ENCODE assay signal across 8 cellular contexts in the genomic region with DNA sequence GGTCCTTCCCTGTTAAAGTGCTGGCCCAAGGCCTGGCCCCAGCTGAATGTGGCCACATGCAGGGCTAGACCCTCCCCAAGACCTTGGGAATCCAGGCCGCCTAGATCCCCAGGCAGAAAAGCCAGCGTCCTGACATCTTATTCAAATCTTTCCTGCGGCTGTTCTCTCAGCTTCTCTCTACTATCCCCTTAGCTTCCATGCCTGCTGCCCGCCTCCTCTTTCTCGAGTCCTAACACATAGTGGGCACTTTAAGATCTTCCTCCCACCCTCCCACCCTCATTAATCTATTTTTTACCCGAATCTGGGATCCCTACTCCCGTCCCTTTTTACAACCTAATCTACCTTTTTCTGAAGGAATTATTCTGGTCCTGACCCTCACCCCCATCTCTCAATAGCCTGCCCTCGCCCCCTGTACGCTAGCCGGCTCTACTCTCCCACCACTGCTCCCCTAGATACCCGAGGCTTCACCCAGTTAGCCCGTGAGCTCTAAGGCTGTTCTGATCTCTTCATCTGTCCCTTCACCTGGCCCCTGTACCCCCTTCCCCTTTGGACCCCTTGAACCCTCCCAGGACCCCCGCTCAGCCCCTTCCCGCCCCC. TPM values are rescaled to one million over a fixed set of nuclear protein-coding genes. Genes with fewer than 3 reads are reported as not detected.
DNase-seq lines count a peak whose midpoint lies in the region; ATAC-seq and TF ChIP-seq lines count a peak whose summit lies in the region.

A gene with protein sequence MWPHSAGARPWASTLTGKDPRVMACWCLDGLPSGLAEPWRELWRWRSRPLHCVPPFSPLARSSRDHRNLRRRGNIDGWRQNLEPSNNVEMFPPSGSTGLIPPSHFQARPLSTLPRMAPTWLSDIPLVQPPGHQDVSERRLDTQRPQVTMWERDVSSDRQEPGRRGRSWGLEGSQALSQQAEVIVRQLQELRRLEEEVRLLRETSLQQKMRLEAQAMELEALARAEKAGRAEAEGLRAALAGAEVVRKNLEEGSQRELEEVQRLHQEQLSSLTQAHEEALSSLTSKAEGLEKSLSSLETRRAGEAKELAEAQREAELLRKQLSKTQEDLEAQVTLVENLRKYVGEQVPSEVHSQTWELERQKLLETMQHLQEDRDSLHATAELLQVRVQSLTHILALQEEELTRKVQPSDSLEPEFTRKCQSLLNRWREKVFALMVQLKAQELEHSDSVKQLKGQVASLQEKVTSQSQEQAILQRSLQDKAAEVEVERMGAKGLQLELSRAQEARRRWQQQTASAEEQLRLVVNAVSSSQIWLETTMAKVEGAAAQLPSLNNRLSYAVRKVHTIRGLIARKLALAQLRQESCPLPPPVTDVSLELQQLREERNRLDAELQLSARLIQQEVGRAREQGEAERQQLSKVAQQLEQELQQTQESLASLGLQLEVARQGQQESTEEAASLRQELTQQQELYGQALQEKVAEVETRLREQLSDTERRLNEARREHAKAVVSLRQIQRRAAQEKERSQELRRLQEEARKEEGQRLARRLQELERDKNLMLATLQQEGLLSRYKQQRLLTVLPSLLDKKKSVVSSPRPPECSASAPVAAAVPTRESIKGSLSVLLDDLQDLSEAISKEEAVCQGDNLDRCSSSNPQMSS (minus strand): TSS at position 260 of the 597 bp plus-strand sequence. CDS start 202 bp downstream, at position 58.

- peak within 1 kb of the TSS; percentile 77 to 87 (median 83) for H3K9ac ChIP-seq in BLaER1 treated with 17β-estradiol and CSF1 and Interleukin-3, amounts not matched to agents 10 nM and 100 nM

- peaks cover 0 to 3% (median 0%) of the 10 kb centered on the region in 5 experiments for H3K9me3 Mint-ChIP-seq in brain

- peak within 1 kb of the TSS; percentile 92 to 99 (median 95) for H3K4me2 ChIP-seq in BLaER1 treated with 17β-estradiol and CSF1 and Interleukin-3, amounts not matched to agents 10 nM and 100 nM

- TF ChIP-seq EP300 in suprapubic skin (IDR thresholded peaks at IDR 0.05) = no peak

- 5% methylated on average over 14 of the region's 14 CpGs for WGBS in suprapubic skin

- peak within 1 kb of the TSS; percentile 70 to 92 (median 86) for H3K4me3 ChIP-seq in BLaER1 treated with 17β-estradiol and CSF1 and Interleukin-3, amounts not matched to agents 10 nM and 100 nM
- peak within 1 kb of the TSS; percentile 80 for H3K4me3 ChIP-seq in suprapubic skin

- H4K20me1 ChIP-seq in BLaER1 treated with 17β-estradiol and CSF1 and Interleukin-3, amounts not matched to agents 10 nM and 100 nM = peaks cover 0 to 14% (median 0%) of the 10 kb centered on the region in 11 experiments; a peak in 3 of 22 replicates

- H3K27ac Mint-ChIP-seq in brain = peak within 1 kb of the TSS; percentile 8 to 96 (median 95)

- peaks cover 9% of the 10 kb centered on the region for H3K36me3 Mint-ChIP-seq in brain

- peak within 1 kb of the TSS; percentile 38 to 82 (median 71); a peak in 19 of 22 replicates for H3K27ac ChIP-seq in BLaER1 treated with 17β-estradiol and CSF1 and Interleukin-3, amounts not matched to agents 10 nM and 100 nM
- H3K27ac ChIP-seq in suprapubic skin = peak within 1 kb of the TSS; percentile 76

- H3K4me3 Mint-ChIP-seq in brain = peak within 1 kb of the TSS; percentile 86 to 98 (median 89)

- no peaks in the 10 kb centered on the region for H3K27me3 ChIP-seq in BLaER1 treated with 17β-estradiol and CSF1 and Interleukin-3, amounts not matched to agents 10 nM and 100 nM
- no peaks in the 10 kb centered on the region for H3K27me3 ChIP-seq in suprapubic skin

- DNase-seq in left kidney (ENCODE audit: low read depth, low spot score) = peak; percentile 16
- no peak for DNase-seq in suprapubic skin (ENCODE audit: low spot score in 2 of 2)
- DNase-seq in stimulated activated CD4-positive, alpha-beta T cell treated with anti-CD3 and anti-CD28 coated beads, Interleukin-4, amount 100 ng/mL, for 24 hours = no peak

- no peak for TF ChIP-seq POLR2A in suprapubic skin (IDR thresholded peaks at IDR 0.05)

- TF ChIP-seq CTCF in brain (conservative IDR thresholded peaks at IDR 0.05) = no peak
- TF ChIP-seq CTCF in suprapubic skin (IDR thresholded peaks at IDR 0.05) = no peak

- ATAC-seq in HG03159 (IDR thresholded peaks at IDR 0.05; ENCODE audit: unreplicated experiment) = peak; percentile 3
- no peak for ATAC-seq in GM18870 (IDR thresholded peaks at IDR 0.05; ENCODE audit: unreplicated experiment)
- ATAC-seq in HG02852 (IDR thresholded peaks at IDR 0.05; ENCODE audit: unreplicated experiment) = no peak

- H3K4me1 ChIP-seq in BLaER1 treated with 17β-estradiol and CSF1 and Interleukin-3, amounts not matched to agents 10 nM and 100 nM = peaks cover 23 to 45% (median 36%) of the 10 kb centered on the region in 10 experiments
- H3K4me1 ChIP-seq in suprapubic skin = peaks cover 21% of the 10 kb centered on the region

- peaks cover 18 to 59% (median 38%) of the 10 kb centered on the region in 11 experiments; a peak in 21 of 22 replicates for H3K36me3 ChIP-seq in BLaER1 treated with 17β-estradiol and CSF1 and Interleukin-3, amounts not matched to agents 10 nM and 100 nM
- H3K36me3 ChIP-seq in suprapubic skin = peaks cover 19% of the 10 kb centered on the region

- H3K4me1 Mint-ChIP-seq in brain = peaks cover 37% of the 10 kb centered on the region

- H3K9me3 ChIP-seq in BLaER1 treated with 17β-estradiol and CSF1 and Interleukin-3, amounts not matched to agents 10 nM and 100 nM (replicated peaks in 1 of 11) = no peaks in the 10 kb centered on the region
- no peaks in the 10 kb centered on the region for H3K9me3 ChIP-seq in suprapubic skin

- peaks cover 7% of the 10 kb centered on the region for H3K27me3 Mint-ChIP-seq in brain

RNA-seq across cellular contexts. Expression of the gene that starts here (rescaled TPM):
- polyA plus RNA-seq in brain (ENCODE audit: insufficient read depth, low read depth, low replicate concordance) = 33.8 TPM
- total RNA-seq in suprapubic skin = 10 to 100 TPM; 10.7 to 33.4 (median 16.5) TPM
